8 cellular contexts compared by ENCODE assay signal in the genomic region with DNA sequence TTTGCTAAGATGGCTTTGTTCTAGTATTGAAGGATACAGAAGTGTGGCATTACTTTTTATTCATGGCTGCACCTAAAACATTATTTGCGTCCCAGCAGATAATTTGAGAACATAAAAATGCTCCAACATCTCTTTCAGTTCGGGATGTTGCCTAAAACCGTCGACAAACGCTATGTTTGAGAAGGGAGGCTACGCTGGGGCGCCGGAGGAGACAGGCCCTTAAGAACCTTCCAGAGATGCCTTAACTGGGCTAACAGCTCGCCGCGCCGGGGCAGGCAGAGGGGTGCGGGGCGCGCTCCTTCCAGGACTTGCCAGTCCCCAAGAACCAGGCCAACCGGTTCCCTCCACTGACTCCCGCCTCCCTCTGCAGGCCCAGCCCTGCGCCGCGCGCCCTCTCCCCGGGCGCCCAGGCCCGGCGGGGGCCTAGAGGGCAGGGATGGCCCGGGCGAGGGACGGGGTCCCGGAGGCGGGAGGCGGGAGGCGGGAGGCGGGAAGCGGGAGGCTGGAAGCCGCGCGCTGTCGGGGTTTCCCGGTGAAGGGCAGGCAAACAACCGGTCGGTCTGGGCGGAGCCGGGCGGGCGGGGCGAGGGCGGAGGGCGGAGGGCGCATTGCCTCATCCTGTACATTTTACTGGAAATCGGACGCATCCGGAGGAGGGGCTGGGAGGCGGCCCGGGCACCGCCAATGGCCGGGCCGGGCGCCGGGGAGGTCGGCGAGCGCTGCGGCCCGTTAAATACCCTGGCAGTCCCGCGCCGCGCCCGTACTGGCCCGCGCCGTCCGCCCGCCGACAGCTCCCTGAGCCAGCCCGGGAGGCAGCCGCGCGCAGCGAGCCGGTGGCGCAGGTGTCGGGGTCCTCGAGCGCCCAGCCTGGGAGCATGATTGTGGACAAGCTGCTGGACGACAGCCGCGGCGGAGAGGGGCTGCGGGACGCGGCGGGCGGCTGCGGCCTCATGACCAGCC. TPM values are rescaled to one million over a fixed set of nuclear protein-coding genes. Genes with fewer than 3 reads are reported as not detected.
DNase-seq lines count a peak whose midpoint lies in the region; ATAC-seq, FAIRE-seq and TF ChIP-seq lines count a peak whose summit lies in the region.

A gene with protein sequence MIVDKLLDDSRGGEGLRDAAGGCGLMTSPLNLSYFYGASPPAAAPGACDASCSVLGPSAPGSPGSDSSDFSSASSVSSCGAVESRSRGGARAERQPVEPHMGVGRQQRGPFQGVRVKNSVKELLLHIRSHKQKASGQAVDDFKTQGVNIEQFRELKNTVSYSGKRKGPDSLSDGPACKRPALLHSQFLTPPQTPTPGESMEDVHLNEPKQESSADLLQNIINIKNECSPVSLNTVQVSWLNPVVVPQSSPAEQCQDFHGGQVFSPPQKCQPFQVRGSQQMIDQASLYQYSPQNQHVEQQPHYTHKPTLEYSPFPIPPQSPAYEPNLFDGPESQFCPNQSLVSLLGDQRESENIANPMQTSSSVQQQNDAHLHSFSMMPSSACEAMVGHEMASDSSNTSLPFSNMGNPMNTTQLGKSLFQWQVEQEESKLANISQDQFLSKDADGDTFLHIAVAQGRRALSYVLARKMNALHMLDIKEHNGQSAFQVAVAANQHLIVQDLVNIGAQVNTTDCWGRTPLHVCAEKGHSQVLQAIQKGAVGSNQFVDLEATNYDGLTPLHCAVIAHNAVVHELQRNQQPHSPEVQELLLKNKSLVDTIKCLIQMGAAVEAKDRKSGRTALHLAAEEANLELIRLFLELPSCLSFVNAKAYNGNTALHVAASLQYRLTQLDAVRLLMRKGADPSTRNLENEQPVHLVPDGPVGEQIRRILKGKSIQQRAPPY (plus strand): TSS at position 761 of the 960 bp plus-strand sequence. CDS start 115 bp downstream, at position 876.

- TF ChIP-seq CTCF in D721Med (IDR thresholded peaks at IDR 0.05; ENCODE audit: insufficient read depth, missing control alignments): no peak

- H3K4me1 Mint-ChIP-seq in activated T-cell treated with anti-CD3 and anti-CD28 coated beads, Interleukin-2, amount 50 U/mL, for 24 hours (ENCODE audit: low read depth): peaks cover 48% of the 10 kb centered on the region

- DNase-seq in D721Med (ENCODE audit: insufficient read length, low spot score) (peak; percentile 40), HuH-7 (ENCODE audit: low spot score) (peak; percentile 96)
- DNase-seq in activated T-cell treated with anti-CD3 and anti-CD28 coated beads, Interleukin-2, amount 50 U/mL, for 24 hours: peak; percentile 96
- DNase-seq in stimulated activated CD8-positive, alpha-beta memory T cell treated with anti-CD3 and anti-CD28 coated beads, Interleukin-7, amount 100 ng/mL, for 1 hour (ENCODE audit: low read depth in 2 of 2): peak; percentile 88

- peak within 1 kb of the TSS; percentile 97 for H3K4me3 Mint-ChIP-seq in activated T-cell treated with anti-CD3 and anti-CD28 coated beads, Interleukin-2, amount 50 U/mL, for 24 hours

- peaks cover 33% of the 10 kb centered on the region for H3K4me1 ChIP-seq in mucosa of stomach (ENCODE audit: control insufficient read depth, insufficient read depth, low read length)

- peak within 1 kb of the TSS; percentile 82 for H3K4me3 ChIP-seq in mucosa of stomach (ENCODE audit: low read length)

- no peaks in the 10 kb centered on the region for H3K9me3 Mint-ChIP-seq in activated T-cell treated with anti-CD3 and anti-CD28 coated beads, Interleukin-2, amount 50 U/mL, for 24 hours

- H3K36me3 Mint-ChIP-seq in activated T-cell treated with anti-CD3 and anti-CD28 coated beads, Interleukin-2, amount 50 U/mL, for 24 hours (ENCODE audit: low read depth): peaks cover 44% of the 10 kb centered on the region

- H3K36me3 ChIP-seq in mucosa of stomach (ENCODE audit: control insufficient read depth, insufficient read depth, low read length): peaks cover 9% of the 10 kb centered on the region

- no peaks in the 10 kb centered on the region for H3K27me3 Mint-ChIP-seq in activated T-cell treated with anti-CD3 and anti-CD28 coated beads, Interleukin-2, amount 50 U/mL, for 24 hours

- no peaks in the 10 kb centered on the region for H3K9me3 ChIP-seq in mucosa of stomach (ENCODE audit: control insufficient read depth, low read length)

- H3K27me3 ChIP-seq in mucosa of stomach (ENCODE audit: control insufficient read depth, insufficient read depth, low read length): no peaks in the 10 kb centered on the region

- ATAC-seq in GM21526 (IDR thresholded peaks at IDR 0.05; ENCODE audit: low FRiP score, unreplicated experiment): peak; percentile 64
- ATAC-seq in esophagus mucosa: peak; percentile 93

- H3K27ac Mint-ChIP-seq in activated T-cell treated with anti-CD3 and anti-CD28 coated beads, Interleukin-2, amount 50 U/mL, for 24 hours: peak within 1 kb of the TSS; percentile 99

- no peak for FAIRE-seq in D721Med (lab: Jason Lieb, UNC)

- peak within 1 kb of the TSS; percentile 97 for H3K9ac ChIP-seq in mucosa of stomach (ENCODE audit: low read length)

TF ChIP-seq in PFSK-1, 5 proteins besides CTCF, POLR2A, EP300 and RAD21:
- TF ChIP-seq, protein P1, sequence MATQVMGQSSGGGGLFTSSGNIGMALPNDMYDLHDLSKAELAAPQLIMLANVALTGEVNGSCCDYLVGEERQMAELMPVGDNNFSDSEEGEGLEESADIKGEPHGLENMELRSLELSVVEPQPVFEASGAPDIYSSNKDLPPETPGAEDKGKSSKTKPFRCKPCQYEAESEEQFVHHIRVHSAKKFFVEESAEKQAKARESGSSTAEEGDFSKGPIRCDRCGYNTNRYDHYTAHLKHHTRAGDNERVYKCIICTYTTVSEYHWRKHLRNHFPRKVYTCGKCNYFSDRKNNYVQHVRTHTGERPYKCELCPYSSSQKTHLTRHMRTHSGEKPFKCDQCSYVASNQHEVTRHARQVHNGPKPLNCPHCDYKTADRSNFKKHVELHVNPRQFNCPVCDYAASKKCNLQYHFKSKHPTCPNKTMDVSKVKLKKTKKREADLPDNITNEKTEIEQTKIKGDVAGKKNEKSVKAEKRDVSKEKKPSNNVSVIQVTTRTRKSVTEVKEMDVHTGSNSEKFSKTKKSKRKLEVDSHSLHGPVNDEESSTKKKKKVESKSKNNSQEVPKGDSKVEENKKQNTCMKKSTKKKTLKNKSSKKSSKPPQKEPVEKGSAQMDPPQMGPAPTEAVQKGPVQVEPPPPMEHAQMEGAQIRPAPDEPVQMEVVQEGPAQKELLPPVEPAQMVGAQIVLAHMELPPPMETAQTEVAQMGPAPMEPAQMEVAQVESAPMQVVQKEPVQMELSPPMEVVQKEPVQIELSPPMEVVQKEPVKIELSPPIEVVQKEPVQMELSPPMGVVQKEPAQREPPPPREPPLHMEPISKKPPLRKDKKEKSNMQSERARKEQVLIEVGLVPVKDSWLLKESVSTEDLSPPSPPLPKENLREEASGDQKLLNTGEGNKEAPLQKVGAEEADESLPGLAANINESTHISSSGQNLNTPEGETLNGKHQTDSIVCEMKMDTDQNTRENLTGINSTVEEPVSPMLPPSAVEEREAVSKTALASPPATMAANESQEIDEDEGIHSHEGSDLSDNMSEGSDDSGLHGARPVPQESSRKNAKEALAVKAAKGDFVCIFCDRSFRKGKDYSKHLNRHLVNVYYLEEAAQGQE (IDR thresholded peaks at IDR 0.05; ENCODE audit: insufficient read depth in 1 of 2, low read depth in 2 of 2, low read length in 2 of 2): no peak
- TF ChIP-seq FOXP2 (optimal IDR thresholded peaks at IDR 0.05; ENCODE audit: borderline replicate concordance, extremely low read depth, extremely low read length, insufficient read depth) (no peak), TAF1 (IDR thresholded peaks at IDR 0.05; ENCODE audit: borderline replicate concordance, insufficient read depth, low read length) (peak; percentile 62; the same call in 1 of the 2 replicates), POLR2AphosphoS5 (IDR thresholded peaks at IDR 0.05; ENCODE audit: low read depth, low read length) (peak; percentile 96), SIN3A (IDR thresholded peaks at IDR 0.05; ENCODE audit: borderline replicate concordance, insufficient read depth, low read length) (no peak)

RNA-seq across cellular contexts. Expression of the gene that starts here (rescaled TPM):
- 1.9 TPM for polyA plus RNA-seq in PFSK-1 (2012; ENCODE audit: insufficient read length, low read depth)
- 56.3 TPM for total RNA-seq in esophagus mucosa

Comparison
In these comparisons a context has a peak if more than half of its experiments do, and no peak if none do; other contexts are left out.
1. Peak in every context shown above with its lines: DNase-seq, ATAC-seq and H3K4me3 ChIP-seq.
2. DNase-seq: peak in every context shown above with its lines; median percentile 96 in HuH-7; 96 in activated T-cell treated with anti-CD3 and anti-CD28 coated beads, Interleukin-2, amount 50 U/mL, for 24 hours; 88 in stimulated activated CD8-positive, alpha-beta memory T cell treated with anti-CD3 and anti-CD28 coated beads, Interleukin-7, amount 100 ng/mL, for 1 hour; 40 in D721Med.